In the genomic region with DNA sequence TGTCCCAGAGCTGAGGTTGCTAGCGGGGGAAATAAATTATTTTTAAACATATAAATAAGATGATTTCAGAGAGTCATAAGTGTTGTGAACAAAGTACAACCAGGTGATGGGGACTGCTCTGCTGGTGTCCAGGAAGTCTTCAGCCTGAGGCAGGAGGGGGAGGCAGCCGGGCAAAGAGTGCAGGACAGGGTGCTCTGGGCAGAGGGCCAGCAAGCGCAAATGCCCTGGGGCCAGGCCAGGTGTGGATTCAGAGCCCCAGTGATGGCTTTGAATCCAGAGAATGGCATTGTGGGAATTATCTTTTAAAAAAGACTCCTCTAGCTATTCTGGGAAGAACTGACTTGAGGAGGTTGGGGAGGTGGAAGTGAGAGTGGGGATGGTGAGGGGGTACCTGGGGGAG, we compare ENCODE assay signal across 1 cellular context.
TF ChIP-seq lines count a peak whose summit lies in the region.

No MANE protein-coding gene starts in this region.

TF ChIP-seq in SK-N-SH, 30 proteins besides CTCF, POLR2A, EP300 and RAD21 (continued from another document):
- TF ChIP-seq SIN3A (IDR thresholded peaks at IDR 0.05; ENCODE audit: borderline replicate concordance, low read depth, low read length) (no peak), SMC3 (IDR thresholded peaks at IDR 0.05; ENCODE audit: low read depth, low read length) (no peak), MEF2A (IDR thresholded peaks at IDR 0.05; ENCODE audit: borderline replicate concordance, low read depth) (no peak), GATA2 (CRISPR knock-in tag; IDR thresholded peaks at IDR 0.05) (no peak), RXRA (IDR thresholded peaks at IDR 0.05; ENCODE audit: borderline replicate concordance, low read depth) (no peak)
